In genomic region chr7:232571-233455, GRCh38 we compare ENCODE assay signal across 10 cellular contexts. TPM values are rescaled to one million over a fixed set of nuclear protein-coding genes. Genes with fewer than 3 reads are reported as not detected.
DNase-seq lines count a peak whose midpoint lies in the region; ATAC-seq and TF ChIP-seq lines count a peak whose summit lies in the region.
"Had no signal": no experiment of that assay in that cellular context is flagged by ENCODE, and none has a peak within 500 bp of the region (broad histone marks: within the 10 kb centered on the region; RNA-seq: fewer than 3 reads in every experiment).

No MANE protein-coding gene starts in this region.

- WGBS in tibial nerve, 2 donors: 53 to 68% methylated on average over 42 of the region's 42 CpGs
- WGBS in mesendoderm (ENCODE audit: extremely low coverage, insufficient coverage, low lambda C conversion rate): no CpG with 5 or more reads among the region's 42 CpGs

- ATAC-seq in lower lobe of right lung: no peak
- ATAC-seq: left lobe of liver; stimulated activated naive B cell treated with anti-CD40 and anti-IgM and Interleukin-4, amounts not matched to agents 10 μg/mL and 1 μg/mL and 100 μg/mL, for 72 hours had no signal

- no peak overlapping the region for H3K4me2 ChIP-seq in mesendoderm (ENCODE audit: low read length)

- H3K27me3 ChIP-seq in lower lobe of right lung (ENCODE audit: low read depth) (no peaks in the 10 kb centered on the region), tibial nerve (no peaks in the 10 kb centered on the region), mesendoderm (ENCODE audit: insufficient read depth, low read length, poor library complexity) (no peaks in the 10 kb centered on the region)
- H3K27me3 ChIP-seq in CD4-positive, alpha-beta memory T cell (ENCODE audit: insufficient read depth, low read length): no peaks in the 10 kb centered on the region

- H3K27ac Mint-ChIP-seq in CD4-positive, alpha-beta memory T cell: no peak overlapping the region
- H3K27ac Mint-ChIP-seq: stimulated activated naive B cell treated with anti-CD40 and anti-IgM and Interleukin-4, amounts not matched to agents 10 μg/mL and 1 μg/mL and 100 μg/mL, for 72 hours had no signal

- no peak for TF ChIP-seq EP300 in tibial nerve (IDR thresholded peaks at IDR 0.05)

- no peak overlapping the region for H3K4ac ChIP-seq in mesendoderm (ENCODE audit: low read depth, low read length)

- H3K4me1 ChIP-seq in lower lobe of right lung (peaks cover 43% of the 10 kb centered on the region), tibial nerve (peaks cover 0 to 87% (median 71%) of the 10 kb centered on the region in 4 donors), mesendoderm (ENCODE audit: control insufficient read depth, low read depth, low read length) (no peaks in the 10 kb centered on the region)
- no peaks in the 10 kb centered on the region for H3K4me1 ChIP-seq in CD4-positive, alpha-beta memory T cell (ENCODE audit: insufficient read depth, low read length)

- no peak overlapping the region for H3K23ac ChIP-seq in mesendoderm (ENCODE audit: low read length)

- H3K79me2 ChIP-seq in mesendoderm (ENCODE audit: control insufficient read depth, insufficient read depth, low read length): peaks cover 4% of the 10 kb centered on the region

- H2BK5ac ChIP-seq in mesendoderm (ENCODE audit: low read length): no peak overlapping the region

- H3K9ac ChIP-seq in mesendoderm (ENCODE audit: low read length): no peak overlapping the region

- H3K4me3 Mint-ChIP-seq in CD4-positive, alpha-beta memory T cell: no peak overlapping the region
- H3K4me3 Mint-ChIP-seq: stimulated activated naive B cell treated with anti-CD40 and anti-IgM and Interleukin-4, amounts not matched to agents 10 μg/mL and 1 μg/mL and 100 μg/mL, for 72 hours had no signal

- H4K8ac ChIP-seq in mesendoderm (ENCODE audit: low read depth, low read length): no peak overlapping the region

- no peaks in the 10 kb centered on the region for H3K36me3 Mint-ChIP-seq in CD4-positive, alpha-beta memory T cell

- peaks cover 0 to 3% (median 0%) of the 10 kb centered on the region in 4 donors for H3K4me1 Mint-ChIP-seq in CD4-positive, alpha-beta memory T cell

- POLR2A ChIA-PET in CD4-positive, alpha-beta memory T cell (lab: Charles Lee; ENCODE audit: partially characterized antibody): no interaction called here

- no peak for TF ChIP-seq CTCF in HFF-Myc (IDR thresholded peaks at IDR 0.05; ENCODE audit: low read depth, low read length, missing control alignments)
- TF ChIP-seq CTCF in choroid plexus epithelial cell (conservative IDR thresholded peaks at IDR 0.05; ENCODE audit: low read depth, low read length): no peak
- no peak for TF ChIP-seq CTCF in lower lobe of right lung (IDR thresholded peaks at IDR 0.05)
- no peak for TF ChIP-seq CTCF in tibial nerve (IDR thresholded peaks at IDR 0.05)

- no peak overlapping the region for H4K5ac ChIP-seq in mesendoderm (ENCODE audit: low read length)

- no peak overlapping the region for H3K56ac ChIP-seq in mesendoderm (ENCODE audit: low read length)

- H2AK5ac ChIP-seq in mesendoderm (ENCODE audit: low read length): no peak overlapping the region

- TF ChIP-seq POLR2A in tibial nerve (IDR thresholded peaks at IDR 0.05): no peak

- H3K36me3 ChIP-seq in lower lobe of right lung (no peaks in the 10 kb centered on the region), tibial nerve (no peaks in the 10 kb centered on the region), mesendoderm (ENCODE audit: control insufficient read depth, insufficient read depth, low read length) (peaks cover 2% of the 10 kb centered on the region)
- H3K36me3 ChIP-seq in CD4-positive, alpha-beta memory T cell (ENCODE audit: insufficient read depth, low read length): no peaks in the 10 kb centered on the region

- peaks cover 2 to 3% of the 10 kb centered on the region in 2 donors for H3K27me3 Mint-ChIP-seq in CD4-positive, alpha-beta memory T cell

- no peak overlapping the region for H2BK120ac ChIP-seq in mesendoderm (ENCODE audit: low read depth, low read length)

- H3K9me3 Mint-ChIP-seq in CD4-positive, alpha-beta memory T cell: no peaks in the 10 kb centered on the region

- H3K9me3 ChIP-seq in lower lobe of right lung (no peaks in the 10 kb centered on the region), tibial nerve (no peaks in the 10 kb centered on the region)
- H3K9me3 ChIP-seq in CD4-positive, alpha-beta memory T cell (ENCODE audit: control insufficient read depth in 1 of 2, low read length in 2 of 2): no peaks in the 10 kb centered on the region

- H3K27ac ChIP-seq in lower lobe of right lung: peak overlapping the region; percentile 87
- peak overlapping the region; percentile 56 to 90 (median 80) for H3K27ac ChIP-seq in tibial nerve
- no peak overlapping the region for H3K27ac ChIP-seq in CD4-positive, alpha-beta memory T cell (ENCODE audit: low read depth, low read length)
- no peak overlapping the region for H3K27ac ChIP-seq in mesendoderm (ENCODE audit: low read depth, low read length)

- intact Hi-C loops in lower lobe of right lung (cut with DNase I): no loop called here
- intact Hi-C loops in CD4-positive, alpha-beta memory T cell (cut with micrococcal nuclease): no loop called here

- DNase-seq in HFF-Myc (ENCODE audit: extremely low read depth, low read depth) (peak; percentile 42), choroid plexus epithelial cell (ENCODE audit: low read depth) (peak; percentile 85), lower lobe of right lung (no peak), tibial nerve (ENCODE audit: low spot score in 2 of 2) (no peak), mesendoderm (no peak), germinal center (ENCODE audit: low spot score) (no peak)
- DNase-seq in CD4-positive, alpha-beta memory T cell: no peak
- DNase-seq: NCI-H1417 treated with DMSO at 0.1 percent for 48 hours; stimulated activated naive B cell treated with anti-CD40 and anti-IgM and Interleukin-4, amounts not matched to agents 10 μg/mL and 1 μg/mL and 100 μg/mL, for 72 hours had no signal

- H2BK15ac ChIP-seq in mesendoderm (replicated peaks; ENCODE audit: low read depth): no peak overlapping the region

- no peak overlapping the region for H3K18ac ChIP-seq in mesendoderm (ENCODE audit: low read length)

- CTCF ChIA-PET in CD4-positive, alpha-beta memory T cell (lab: Charles Lee; ENCODE audit: partially characterized antibody): no interaction called here

- H3K79me1 ChIP-seq in mesendoderm (ENCODE audit: low read length): peaks cover 4% of the 10 kb centered on the region

- H3K4me3 ChIP-seq in HFF-Myc (replicated peaks; ENCODE audit: low read depth, low read length) (no peak overlapping the region), choroid plexus epithelial cell (ENCODE audit: low read depth, low read length) (no peak overlapping the region), lower lobe of right lung (no peak overlapping the region), tibial nerve (no peak overlapping the region), mesendoderm (ENCODE audit: low read length) (no peak overlapping the region)
- no peak overlapping the region for H3K4me3 ChIP-seq in CD4-positive, alpha-beta memory T cell (ENCODE audit: low read length in 2 of 2)

RNA-seq across cellular contexts. Expression of gene FAM20C, which starts 40.4 kb away (rescaled TPM):
- total RNA-seq in lower lobe of right lung (42.9 TPM), tibial nerve (100 to 1,000 TPM in 1 of 4 donors, 10 to 100 TPM in 3; 43.0 to 112 (median 44.0) TPM)
- total RNA-seq in CD4-positive, alpha-beta memory T cell: 1 to 10 TPM; 4.7 to 7.8 TPM
- polyA plus RNA-seq in CD4-positive, alpha-beta memory T cell: not detected
- polyA plus RNA-seq in mesendoderm (2013, experiment 1 of 2): 14.5 TPM
- 15.4 TPM for polyA plus RNA-seq in mesendoderm (2013, experiment 2 of 2)

RNA-seq across cellular contexts. Expression of gene FOXL3, which starts 57.2 kb away (rescaled TPM):
- total RNA-seq in lower lobe of right lung: not detected
- total RNA-seq in tibial nerve: not detected
- not detected for total RNA-seq in CD4-positive, alpha-beta memory T cell
- polyA plus RNA-seq in CD4-positive, alpha-beta memory T cell: not detected
- polyA plus RNA-seq in mesendoderm (2013, experiment 1 of 2): not detected
- polyA plus RNA-seq in mesendoderm (2013, experiment 2 of 2): not detected
- total RNA-seq: left lobe of liver had no signal

Comparison
In these comparisons a context has a peak if more than half of its experiments do, and no peak if none do; other contexts are left out.
1. DNase-seq: peak in HFF-Myc (single experiment) and choroid plexus epithelial cell (single experiment); none in lower lobe of right lung (single experiment), tibial nerve (0 of 2), CD4-positive, alpha-beta memory T cell (0 of 5), mesendoderm (single experiment) and germinal center (single experiment).
2. H3K27ac ChIP-seq: peak in lower lobe of right lung (single experiment) and tibial nerve (4 of 4); none in CD4-positive, alpha-beta memory T cell (single experiment) and mesendoderm (single experiment).